In the genomic region with DNA sequence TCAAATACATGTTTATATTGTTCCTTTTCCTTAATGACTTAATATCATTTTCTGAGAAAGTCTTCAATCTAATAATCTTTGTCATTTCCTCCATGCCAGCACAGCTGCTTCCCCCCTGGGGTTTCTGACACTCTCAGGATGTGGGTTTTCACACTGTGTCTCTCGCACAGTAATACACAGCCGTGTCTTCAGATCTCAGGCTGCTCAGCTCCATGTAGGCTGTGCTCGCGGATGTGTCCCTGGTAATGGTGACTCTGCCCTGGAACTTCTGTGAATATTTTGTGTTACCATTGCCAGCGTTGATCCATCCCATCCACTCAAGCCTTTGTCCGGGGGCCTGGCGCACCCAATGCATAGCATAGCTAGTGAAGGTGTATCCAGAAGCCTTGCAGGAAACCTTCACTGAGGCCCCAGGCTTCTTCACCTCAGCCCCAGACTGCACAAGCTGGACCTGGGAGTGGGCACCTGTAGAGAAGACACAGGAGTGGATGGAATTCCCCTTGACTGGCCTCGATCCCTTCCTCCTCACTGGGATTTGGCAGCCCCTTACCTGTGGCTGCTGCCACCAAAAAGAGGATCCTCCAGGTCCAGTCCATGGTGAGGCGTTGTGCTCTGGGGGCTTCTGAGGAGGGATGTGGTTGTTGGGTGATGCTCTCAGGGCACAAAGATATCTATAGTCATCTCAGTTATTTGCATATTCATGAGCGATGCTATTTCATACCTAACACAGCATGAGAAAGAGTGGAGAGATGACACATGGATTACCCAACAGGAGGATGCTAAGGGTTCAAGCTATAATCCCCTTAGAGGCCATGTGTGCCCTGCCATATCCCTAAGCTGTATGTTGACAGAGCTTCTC, we compare ENCODE assay signal across 7 cellular contexts.
DNase-seq lines count a peak whose midpoint lies in the region; ATAC-seq, FAIRE-seq and TF ChIP-seq lines count a peak whose summit lies in the region.
"Not testable (repeated sequence)": the region's sequence is repeated elsewhere in the genome, so short reads cannot be mapped to it uniquely, and the experiment has no call there.

No MANE protein-coding gene starts in this region.

- not testable (repeated sequence) for H3K79me2 ChIP-seq in GM12878 (ENCODE audit: control insufficient read depth, insufficient read depth, low read length)

- in situ Hi-C loops in GM12878 (cut with MboI) = loop anchor here (10.0 to 25.0 kb wide), 2 partner anchors 343 to 470 kb away; no protein-coding TSS in a partner anchor

- RAD21 ChIA-PET in GM12878 (lab: Charles Lee; ENCODE audit: unreplicated experiment) = not testable (repeated sequence)

- FAIRE-seq in GM12878 (lab: Jason Lieb, UNC) = not testable (repeated sequence)

- SMC1A ChIA-PET in GM12878 (lab: Charles Lee; ENCODE audit: uncharacterized antibody, unreplicated experiment) = not testable (repeated sequence)

- CTCF ChIA-PET in GM12878 (lab: Yijun Ruan, JAX) = not testable (repeated sequence)

- TF ChIP-seq CTCF in GM20000 (IDR thresholded peaks at IDR 0.05; ENCODE audit: extremely low read depth, missing control alignments); GM12878 (IDR thresholded peaks at IDR 0.05 in 2 of 3, conservative IDR thresholded peaks at IDR 0.05 in 1 of 3; ENCODE audit: control insufficient read depth in 2 of 3, extremely low read depth in 1 of 3, insufficient read depth in 1 of 3, low read depth in 3 of 3, low read length in 3 of 3); spleen (IDR thresholded peaks at IDR 0.05 in 8 of 11, conservative IDR thresholded peaks at IDR 0.05 in 3 of 11): not testable (repeated sequence)

- not testable (repeated sequence) for H3K36me3 ChIP-seq in GM12878 (ENCODE audit: control insufficient read depth in 2 of 2, insufficient read depth in 2 of 2, low read length in 1 of 2); spleen

- not testable (repeated sequence) for H4K20me1 ChIP-seq in GM12878 (ENCODE audit: control insufficient read depth, insufficient read depth)

- not testable (repeated sequence) for ATAC-seq in GM12878

- H3K4me1 ChIP-seq in GM12878 (ENCODE audit: control insufficient read depth, insufficient read depth, low read length) = not testable (repeated sequence)
- peaks cover 0 to 21% (median 2%) of the 10 kb centered on the region in 6 donors for H3K4me1 ChIP-seq in spleen

- BruUV-seq in GM12878 (replicated peaks; lab: Mats Ljungman, UMichigan) = not testable (repeated sequence)

- intact Hi-C loops in GM12878 (cut with micrococcal nuclease; ENCODE audit: unreplicated experiment); spleen (cut with DNase I; ENCODE audit: low total_unique reads): not testable (repeated sequence)

- not testable (repeated sequence) for H3K27ac ChIP-seq in GM12878 (ENCODE audit: control insufficient read depth, insufficient read depth)
- H3K27ac ChIP-seq in spleen = peak overlapping the region in 6 of 8 donors; percentile 39 to 88 (median 55)

- not testable (repeated sequence) for TF ChIP-seq POLR2A in GM12878 (IDR thresholded peaks at IDR 0.05; ENCODE audit: low read depth, low read length); spleen (IDR thresholded peaks at IDR 0.05)

- H3K4me2 ChIP-seq in GM12878 (ENCODE audit: control insufficient read depth, insufficient read depth) = not testable (repeated sequence)

- H3K9me3 ChIP-seq in GM12878 (replicated peaks; ENCODE audit: control insufficient read depth, insufficient read depth, low read length); spleen: not testable (repeated sequence)

- peak; percentile 18 for DNase-seq in GM20000 (ENCODE audit: low spot score)
- peak in 4 of 5 donors; percentile 31 to 87 (median 59) for DNase-seq in T-helper 1 cell
- DNase-seq in activated CD4-positive, alpha-beta T cell treated with anti-CD3 and anti-CD28 coated beads, Interleukin-2, amount 50 U/mL, for 1 hour = peak; percentile 58
- DNase-seq in activated T-helper 1 cell treated with Interleukin-2 at 50 U/mL for 16 hours (ENCODE audit: low read depth) = peak; percentile 53
- not testable (repeated sequence) for DNase-seq in GM12878 (ENCODE audit: low read depth, low spot score)
- peak; percentile 82 for DNase-seq in spleen
- peak; percentile 42 for DNase-seq in stimulated activated CD8-positive, alpha-beta memory T cell treated with anti-CD3 and anti-CD28 coated beads, Interleukin-15, amount 100 ng/mL, for 1 hour (ENCODE audit: low read depth)

- H3K9ac ChIP-seq in GM12878 (ENCODE audit: control insufficient read depth, insufficient read depth, low read length) = not testable (repeated sequence)

- TF ChIP-seq EP300 in GM12878 (IDR thresholded peaks at IDR 0.05; ENCODE audit: borderline replicate concordance in 1 of 2, control insufficient read depth in 1 of 2, low read depth in 2 of 2, low read length in 2 of 2) = not testable (repeated sequence)

- not testable (repeated sequence) for H2AFZ ChIP-seq in GM12878 (ENCODE audit: control insufficient read depth, low read depth, low read length)

- 0% methylated on average over 1 of the region's 10 CpGs for WGBS in GM12878 (ENCODE audit: insufficient coverage, insufficient replicate concordance, low lambda C conversion rate, missing lambda C conversion rate)
- WGBS in spleen, 5 donors = 18 to 32% (median 21%) methylated on average over 8 to 10 of the region's 10 CpGs

- H3K27me3 ChIP-seq in GM12878 (replicated peaks in 1 of 2; ENCODE audit: control insufficient read depth in 2 of 2, insufficient read depth in 2 of 2, low read length in 1 of 2); spleen (replicated peaks in 1 of 7): not testable (repeated sequence)

- not testable (repeated sequence) for H3K4me3 ChIP-seq in GM12878
- peak overlapping the region in 3 of 8 donors; percentile 9 to 55 (median 13) for H3K4me3 ChIP-seq in spleen

- not testable (repeated sequence) for TF ChIP-seq RAD21 in GM12878 (IDR thresholded peaks at IDR 0.05; ENCODE audit: insufficient read depth, low read depth, low read length)

- POLR2A ChIA-PET in GM12878 (lab: Charles Lee) = not testable (repeated sequence)

TF ChIP-seq in GM12878, 131 proteins besides CTCF, POLR2A, EP300 and RAD21:
- TF ChIP-seq, protein P1, sequence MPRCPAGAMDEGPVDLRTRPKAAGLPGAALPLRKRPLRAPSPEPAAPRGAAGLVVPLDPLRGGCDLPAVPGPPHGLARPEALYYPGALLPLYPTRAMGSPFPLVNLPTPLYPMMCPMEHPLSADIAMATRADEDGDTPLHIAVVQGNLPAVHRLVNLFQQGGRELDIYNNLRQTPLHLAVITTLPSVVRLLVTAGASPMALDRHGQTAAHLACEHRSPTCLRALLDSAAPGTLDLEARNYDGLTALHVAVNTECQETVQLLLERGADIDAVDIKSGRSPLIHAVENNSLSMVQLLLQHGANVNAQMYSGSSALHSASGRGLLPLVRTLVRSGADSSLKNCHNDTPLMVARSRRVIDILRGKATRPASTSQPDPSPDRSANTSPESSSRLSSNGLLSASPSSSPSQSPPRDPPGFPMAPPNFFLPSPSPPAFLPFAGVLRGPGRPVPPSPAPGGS (IDR thresholded peaks at IDR 0.05; ENCODE audit: borderline replicate concordance, insufficient read depth, low read depth, low read length, poor library complexity, severe bottlenecking) = peak; percentile 18
- peak; percentile 47; the same call in 1 of the 2 replicates for TF ChIP-seq RUNX3 (IDR thresholded peaks at IDR 0.05; ENCODE audit: low read length)
